ENCODE assay signal across 9 cellular contexts in genomic region chr9:34636791-34637355, GRCh38. TPM values are rescaled to one million over a fixed set of nuclear protein-coding genes. Genes with fewer than 3 reads are reported as not detected.
A peak's percentile ranks its signal among the peaks of the same experiment; 100 is the strongest.
DNase-seq lines count a peak whose midpoint lies in the region; ATAC-seq, FAIRE-seq and TF ChIP-seq lines count a peak whose summit lies in the region.
"Had no signal": no experiment of that assay in that cellular context is flagged by ENCODE, and none has a peak within 500 bp of the region (broad histone marks: within the 10 kb centered on the region; RNA-seq: fewer than 3 reads in every experiment).

No MANE protein-coding gene starts in this region.

- DNase-seq in CD8-positive, alpha-beta memory T cell, result no peak
- DNase-seq in activated T-cell treated with anti-CD3 and anti-CD28 coated beads, Interleukin-2, amount 50 U/mL, for 72 hours, result no peak
- DNase-seq in right atrium auricular region (ENCODE audit: low spot score), result no peak
- DNase-seq in small intestine, result peak; percentile 9
- DNase-seq in putamen (ENCODE audit: low spot score), result no peak

- H3K27ac Mint-ChIP-seq in CD8-positive, alpha-beta memory T cell, result peak overlapping the region; percentile 67 to 97 (median 86)
- peak overlapping the region; percentile 27 for H3K27ac Mint-ChIP-seq in activated T-cell treated with anti-CD3 and anti-CD28 coated beads, Interleukin-2, amount 50 U/mL, for 72 hours

- peak overlapping the region; percentile 83 to 94 (median 88) for H3K4me3 Mint-ChIP-seq in CD8-positive, alpha-beta memory T cell
- peak overlapping the region; percentile 88 to 98 for H3K4me3 Mint-ChIP-seq in activated T-cell treated with anti-CD3 and anti-CD28 coated beads, Interleukin-2, amount 50 U/mL, for 72 hours

- CTCF ChIA-PET in CD8-positive, alpha-beta memory T cell (lab: Charles Lee), result interaction anchor here (0.6 to 9.5 kb wide), 12 partner anchors 9 to 272 kb away, joined by 3 to 141 read pairs (median 5); partner anchors contain the start of genes DCTN3, GALT and RPP25L

- 1 to 5% (median 2%) methylated on average over 21 to 23 of the region's 23 CpGs for WGBS in small intestine, 3 donors

- H3K9me3 Mint-ChIP-seq in CD8-positive, alpha-beta memory T cell, result no peaks in the 10 kb centered on the region
- H3K9me3 Mint-ChIP-seq in activated T-cell treated with anti-CD3 and anti-CD28 coated beads, Interleukin-2, amount 50 U/mL, for 72 hours, result no peaks in the 10 kb centered on the region

- peaks cover 0 to 21% (median 0%) of the 10 kb centered on the region in 3 donors for H3K36me3 Mint-ChIP-seq in CD8-positive, alpha-beta memory T cell
- H3K36me3 Mint-ChIP-seq in activated T-cell treated with anti-CD3 and anti-CD28 coated beads, Interleukin-2, amount 50 U/mL, for 72 hours (ENCODE audit: insufficient read depth in 2 of 2), result no peaks in the 10 kb centered on the region

- no peaks in the 10 kb centered on the region for H3K9me3 ChIP-seq in CD8-positive, alpha-beta memory T cell (ENCODE audit: low read length)
- no peaks in the 10 kb centered on the region for H3K9me3 ChIP-seq in right atrium auricular region
- H3K9me3 ChIP-seq in small intestine (ENCODE audit: control insufficient read depth, low read depth), result no peaks in the 10 kb centered on the region

- no peaks in the 10 kb centered on the region for H3K27me3 Mint-ChIP-seq in CD8-positive, alpha-beta memory T cell
- no peaks in the 10 kb centered on the region for H3K27me3 Mint-ChIP-seq in activated T-cell treated with anti-CD3 and anti-CD28 coated beads, Interleukin-2, amount 50 U/mL, for 72 hours (ENCODE audit: low read depth)

- no peak for TF ChIP-seq CTCF in right atrium auricular region (IDR thresholded peaks at IDR 0.05)

- H3K27me3 ChIP-seq in CD8-positive, alpha-beta memory T cell (ENCODE audit: insufficient read depth, low read length, poor library complexity, severe bottlenecking), result no peaks in the 10 kb centered on the region
- H3K27me3 ChIP-seq in right atrium auricular region (no peaks in the 10 kb centered on the region), small intestine (ENCODE audit: control insufficient read depth in 2 of 2, insufficient read depth in 2 of 2, low read length in 2 of 2) (no peaks in the 10 kb centered on the region)

- H3K27ac ChIP-seq in CD8-positive, alpha-beta memory T cell (ENCODE audit: low read depth, low read length), result peak overlapping the region; percentile 41
- H3K27ac ChIP-seq in right atrium auricular region (peak overlapping the region; percentile 86 to 88), small intestine (ENCODE audit: low read depth in 1 of 2, low read length in 1 of 2) (peak overlapping the region; percentile 79 to 92)

- FAIRE-seq in small intestine (lab: Jason Lieb, UNC), result no peak

- peak overlapping the region; percentile 90 for H3K4me3 ChIP-seq in CD8-positive, alpha-beta memory T cell (ENCODE audit: low read length)
- H3K4me3 ChIP-seq in right atrium auricular region, result peak overlapping the region; percentile 49 to 81
- peak overlapping the region; percentile 27 to 72 for H3K4me3 ChIP-seq in small intestine (ENCODE audit: low read depth in 1 of 2, low read length in 2 of 2)

- peaks cover 37 to 40% (median 37%) of the 10 kb centered on the region in 3 donors for H3K4me1 Mint-ChIP-seq in CD8-positive, alpha-beta memory T cell
- H3K4me1 Mint-ChIP-seq in activated T-cell treated with anti-CD3 and anti-CD28 coated beads, Interleukin-2, amount 50 U/mL, for 72 hours (ENCODE audit: low read depth), result peaks cover 52% of the 10 kb centered on the region

- POLR2A ChIA-PET in CD8-positive, alpha-beta memory T cell (lab: Charles Lee), result interaction anchor here (0.6 to 3.8 kb wide), 8 partner anchors 10 to 1010 kb away, joined by 3 to 66 read pairs (median 7); partner anchors contain the start of genes DCTN3, DNAI1, FAM219A and GALT

- peaks cover 6% of the 10 kb centered on the region for H3K36me3 ChIP-seq in CD8-positive, alpha-beta memory T cell (ENCODE audit: insufficient read depth, low read length)
- H3K36me3 ChIP-seq in right atrium auricular region (peaks cover 7% of the 10 kb centered on the region), small intestine (ENCODE audit: control insufficient read depth in 2 of 2, insufficient read depth in 2 of 2, low read length in 2 of 2) (no peaks in the 10 kb centered on the region)

- ATAC-seq in HG02973 (IDR thresholded peaks at IDR 0.05; ENCODE audit: unreplicated experiment), result peak; percentile 9
- ATAC-seq in activated T-cell treated with anti-CD3 and anti-CD28 coated beads, Interleukin-2, amount 50 U/mL, for 72 hours (replicated peaks in 1 of 2), result peak; percentile 1 to 22
- ATAC-seq in GM18519 (IDR thresholded peaks at IDR 0.05; ENCODE audit: low FRiP score, unreplicated experiment), result no peak
- no peak for ATAC-seq in GM19328 (IDR thresholded peaks at IDR 0.05; ENCODE audit: unreplicated experiment)

- H3K4me1 ChIP-seq in CD8-positive, alpha-beta memory T cell (ENCODE audit: insufficient read depth, low read length), result peaks cover 22% of the 10 kb centered on the region
- H3K4me1 ChIP-seq in right atrium auricular region (peaks cover 0 to 19% of the 10 kb centered on the region in 2 donors), small intestine (ENCODE audit: control insufficient read depth in 2 of 2, insufficient read depth in 1 of 2, low read depth in 1 of 2, low read length in 1 of 2) (peaks cover 0 to 3% of the 10 kb centered on the region in 2 donors)

RNA-seq across cellular contexts. Expression of gene SIGMAR1, which starts 0.7 kb away (rescaled TPM):
- 100 to 1,000 TPM; 138 to 141 TPM for total RNA-seq in CD8-positive, alpha-beta memory T cell
- polyA plus RNA-seq in CD8-positive, alpha-beta memory T cell, result 95.4 TPM
- 10 to 100 TPM; 44.2 to 61.0 TPM for total RNA-seq in activated T-cell treated with anti-CD3 and anti-CD28 coated beads, Interleukin-2, amount 50 U/mL, for 72 hours
- total RNA-seq in right atrium auricular region, result 10 to 100 TPM; 52.2 to 70.7 TPM
- 10 to 100 TPM; 41.4 to 88.8 (median 49.7) TPM for polyA plus RNA-seq in small intestine

RNA-seq across cellular contexts. Expression of gene ARID3C, which starts 8.0 kb away (rescaled TPM):
- under 1 TPM; 0.22 to 0.44 TPM for total RNA-seq in CD8-positive, alpha-beta memory T cell
- polyA plus RNA-seq in CD8-positive, alpha-beta memory T cell, result not detected
- total RNA-seq in activated T-cell treated with anti-CD3 and anti-CD28 coated beads, Interleukin-2, amount 50 U/mL, for 72 hours, result under 1 TPM; 0.16 to 0.29 TPM
- total RNA-seq in right atrium auricular region, result not detected
- under 1 TPM in 1 of 3 donors, not detected in 2; 0.03 TPM for polyA plus RNA-seq in small intestine
- total RNA-seq: RPMI7951 had no signal

RNA-seq across cellular contexts. Expression of gene GALT, which starts 9.6 kb away (rescaled TPM):
- 10 to 100 TPM; 41.7 to 43.0 TPM for total RNA-seq in CD8-positive, alpha-beta memory T cell
- polyA plus RNA-seq in CD8-positive, alpha-beta memory T cell, result 42.8 TPM
- total RNA-seq in activated T-cell treated with anti-CD3 and anti-CD28 coated beads, Interleukin-2, amount 50 U/mL, for 72 hours, result 10 to 100 TPM; 61.6 to 67.2 TPM
- 10 to 100 TPM; 30.9 to 35.0 TPM for total RNA-seq in right atrium auricular region
- polyA plus RNA-seq in small intestine, result 100 to 1,000 TPM in 1 of 3 donors, 10 to 100 TPM in 2; 37.4 to 106 (median 61.6) TPM

RNA-seq across cellular contexts. Expression of gene IL11RA, which starts 15.1 kb away (rescaled TPM):
- 10 to 100 TPM; 15.6 to 16.5 TPM for total RNA-seq in CD8-positive, alpha-beta memory T cell
- polyA plus RNA-seq in CD8-positive, alpha-beta memory T cell, result 5.3 TPM
- total RNA-seq in activated T-cell treated with anti-CD3 and anti-CD28 coated beads, Interleukin-2, amount 50 U/mL, for 72 hours, result 10 to 100 TPM; 55.2 to 55.8 TPM
- total RNA-seq in right atrium auricular region, result 100 to 1,000 TPM in 1 of 2 donors, 10 to 100 TPM in 1; 58.2 to 108 TPM
- polyA plus RNA-seq in small intestine, result 10 to 100 TPM; 10.3 to 30.6 (median 20.0) TPM

RNA-seq across cellular contexts. Expression of gene DCTN3, which starts 16.6 kb away (rescaled TPM):
- 10 to 100 TPM; 83.3 to 83.4 TPM for total RNA-seq in CD8-positive, alpha-beta memory T cell
- polyA plus RNA-seq in CD8-positive, alpha-beta memory T cell, result 128 TPM
- total RNA-seq in activated T-cell treated with anti-CD3 and anti-CD28 coated beads, Interleukin-2, amount 50 U/mL, for 72 hours, result 10 to 100 TPM; 75.6 to 79.2 TPM
- 100 to 1,000 TPM in 1 of 2 donors, 10 to 100 TPM in 1; 59.1 to 154 TPM for total RNA-seq in right atrium auricular region
- 10 to 100 TPM; 81.6 to 92.9 (median 90.1) TPM for polyA plus RNA-seq in small intestine

Comparison
In these comparisons a context has a peak if more than half of its experiments do, and no peak if none do; other contexts are left out.
1. ATAC-seq: peak in HG02973 (single experiment) and activated T-cell treated with anti-CD3 and anti-CD28 coated beads, Interleukin-2, amount 50 U/mL, for 72 hours (2 of 2); none in GM18519 (single experiment) and GM19328 (single experiment).
2. Peak in every context shown above with its lines, with median percentiles within 50 percentile points of each other: H3K27ac ChIP-seq and H3K4me3 ChIP-seq.